In the genomic region with DNA sequence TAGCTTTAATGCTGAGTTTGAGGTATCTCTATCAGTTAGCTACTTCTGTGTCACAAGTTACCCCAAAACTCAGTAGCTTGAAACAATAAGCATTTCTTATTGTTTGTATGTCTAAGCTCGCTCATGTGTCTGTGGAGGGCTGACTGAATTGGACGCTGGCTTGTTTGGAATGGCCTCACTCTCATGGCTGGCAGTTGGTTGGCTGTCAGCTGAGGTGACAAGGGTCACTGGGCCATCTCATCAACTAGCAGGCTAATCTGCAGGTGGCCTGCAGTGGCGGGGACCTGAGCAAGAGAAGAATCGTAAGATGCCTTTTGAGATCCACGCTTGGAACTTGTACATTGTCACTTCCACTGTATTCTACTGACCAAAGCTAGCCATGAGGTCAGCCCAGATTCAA, we compare ENCODE assay signal across 38 cellular contexts. TPM values are rescaled to one million over a fixed set of nuclear protein-coding genes. Genes with fewer than 3 reads are reported as not detected.
"Had no signal": no experiment of that assay in that cellular context is flagged by ENCODE, and none has a peak within 500 bp of the region (broad histone marks: within the 10 kb centered on the region; RNA-seq: fewer than 3 reads in every experiment).

No MANE protein-coding gene starts in this region.

- H3K9me3 ChIP-seq: ascending aorta, body of pancreas, breast epithelium had no signal

- H3K36me3 ChIP-seq: ascending aorta, brain microvascular endothelial cell, breast epithelium had no signal

- H3K27me3 ChIP-seq: ascending aorta, body of pancreas, brain microvascular endothelial cell had no signal

- H3K4me1 ChIP-seq: ascending aorta, body of pancreas, breast epithelium had no signal

- H3K9me3 Mint-ChIP-seq: activated B cell treated with CpG ODN at 0.5 μM for 24 hours; activated CD4-positive, alpha-beta memory T cell treated with anti-CD3 and anti-CD28 coated beads for 36 hours; activated CD4-positive, alpha-beta T cell treated with anti-CD3 and anti-CD28 coated beads, Interleukin-2, amount 10 ng/mL, durations not matched to agents 24 days and 14 days; activated naive CD4-positive, alpha-beta T cell treated with anti-CD3 and anti-CD28 coated beads, Interleukin-2, amount 10 ng/mL, durations not matched to agents 7 days and 5 days; activated naive CD4-positive, alpha-beta T cell treated with anti-CD3 and anti-CD28 coated beads, Interleukin-2, amount 50 U/mL, for 24 hours; activated naive CD8-positive, alpha-beta T cell treated with anti-CD3 and anti-CD28 coated beads, Interleukin-2, amount 10 ng/mL, durations not matched to agents 7 days and 5 days; activated naive CD8-positive, alpha-beta T cell treated with anti-CD3 and anti-CD28 coated beads, Interleukin-2, amount 50 U/mL, for 24 hours; activated T-cell treated with anti-CD3 and anti-CD28 coated beads, Interleukin-2, amount 50 U/mL, for 24 hours; activated T-helper 2 cell treated with anti-CD3 and anti-CD28 coated beads, Interferon-gamma antibody, Interleukin-2, Interleukin-4, amounts not matched to agents 10 μg/mL and 5 μg/mL and 100 μg/mL, durations not matched to agents 14 hours and 24 hours and 36 hours; T-helper 1 cell treated with Interleukin-12 subunit alpha and Interleukin-12 subunit beta and Interleukin-4 antibody, amounts not matched to agents 30 μg/mL and 1 μg/mL, for 36 hours; T-helper 2 cell treated with Interferon-gamma antibody and Interleukin-4, amounts not matched to agents 5 μg/mL and 100 μg/mL, for 36 hours had no signal

- DNase-seq: activated B cell treated with CpG ODN at 0.5 μM for 24 hours; activated CD4-positive, alpha-beta memory T cell treated with anti-CD3 and anti-CD28 coated beads for 36 hours; activated CD4-positive, alpha-beta T cell treated with anti-CD3 and anti-CD28 coated beads for 4 hours; activated CD4-positive, alpha-beta T cell treated with anti-CD3 and anti-CD28 coated beads, Interleukin-2, amount 10 ng/mL, durations not matched to agents 24 days and 14 days; activated CD4-positive, alpha-beta T cell treated with anti-CD3 and anti-CD28 coated beads, Interleukin-2, amount 50 U/mL, for 1 hour; activated CD4-positive, alpha-beta T cell treated with anti-CD3 and anti-CD28 coated beads, Interleukin-2, amount 50 U/mL, for 4 hours; activated CD4-positive, CD25-positive, alpha-beta regulatory T cell treated with anti-CD3 and anti-CD28 coated beads, Interleukin-2, amount 50 U/mL, for 72 hours; activated CD8-positive, alpha-beta memory T cell treated with anti-CD3 and anti-CD28 coated beads for 24 hours; activated CD8-positive, alpha-beta memory T cell treated with anti-CD3 and anti-CD28 coated beads, Interleukin-2, amount 10 ng/mL, durations not matched to agents 7 days and 5 days; activated CD8-positive, alpha-beta memory T cell treated with anti-CD3 and anti-CD28 coated beads, Interleukin-2, amount 50 U/mL, for 48 hours; activated CD8-positive, alpha-beta T cell treated with anti-CD3 and anti-CD28 coated beads, Interleukin-2, amount 10 ng/mL, durations not matched to agents 7 days and 5 days; activated effector memory CD4-positive, alpha-beta T cell treated with Interleukin-2 at 50 U/mL for 16 hours; activated gamma-delta T cell; activated naive CD4-positive, alpha-beta T cell treated with anti-CD3 and anti-CD28 coated beads, Interleukin-2, amount 10 ng/mL, durations not matched to agents 7 days and 5 days; activated naive CD4-positive, alpha-beta T cell treated with Interleukin-2 at 50 U/mL for 16 hours; activated naive CD8-positive, alpha-beta T cell treated with anti-CD3 and anti-CD28 coated beads, Interleukin-2, amount 10 ng/mL, durations not matched to agents 7 days and 5 days; activated naive CD8-positive, alpha-beta T cell treated with anti-CD3 and anti-CD28 coated beads, Interleukin-2, amount 50 U/mL, for 24 hours; activated T-cell treated with anti-CD3 and anti-CD28 coated beads, Interleukin-2, amount 50 U/mL, for 24 hours; activated T-cell treated with anti-CD3 and anti-CD28 coated beads, Interleukin-2, amount 50 U/mL, for 48 hours; amygdala; anterior cingulate cortex; body of pancreas; brain microvascular endothelial cell; central memory CD4-positive, alpha-beta T cell; T-helper 1 cell; T-helper 2 cell; T-helper 9 cell had no signal

- H3K4me3 ChIP-seq: ascending aorta, body of pancreas, breast epithelium had no signal

- FAIRE-seq: TTC549 had no signal

- H3K27ac ChIP-seq: ascending aorta, body of pancreas, brain microvascular endothelial cell, breast epithelium, VCaP had no signal

- ATAC-seq: activated CD8-positive, alpha-beta memory T cell treated with anti-CD3 and anti-CD28 coated beads, Interleukin-2, amount 10 ng/mL, durations not matched to agents 7 days and 5 days; activated CD8-positive, alpha-beta T cell treated with anti-CD3 and anti-CD28 coated beads, Interleukin-2, amount 10 ng/mL, durations not matched to agents 7 days and 5 days; activated naive CD8-positive, alpha-beta T cell treated with anti-CD3 and anti-CD28 coated beads, Interleukin-2, amount 50 U/mL, for 24 hours; body of pancreas had no signal

- H3K4me3 Mint-ChIP-seq: activated B cell treated with CpG ODN at 0.5 μM for 24 hours; activated CD4-positive, alpha-beta memory T cell treated with anti-CD3 and anti-CD28 coated beads for 36 hours; activated CD4-positive, alpha-beta T cell treated with anti-CD3 and anti-CD28 coated beads, Interleukin-2, amount 10 ng/mL, durations not matched to agents 24 days and 14 days; activated CD8-positive, alpha-beta memory T cell treated with anti-CD3 and anti-CD28 coated beads, Interleukin-2, amount 10 ng/mL, durations not matched to agents 7 days and 5 days; activated CD8-positive, alpha-beta T cell treated with anti-CD3 and anti-CD28 coated beads, Interleukin-2, amount 10 ng/mL, durations not matched to agents 7 days and 5 days; activated naive CD4-positive, alpha-beta T cell treated with anti-CD3 and anti-CD28 coated beads, Interleukin-2, amount 10 ng/mL, durations not matched to agents 7 days and 5 days; activated naive CD4-positive, alpha-beta T cell treated with anti-CD3 and anti-CD28 coated beads, Interleukin-2, amount 50 U/mL, for 24 hours; activated naive CD8-positive, alpha-beta T cell; activated naive CD8-positive, alpha-beta T cell treated with anti-CD3 and anti-CD28 coated beads, Interleukin-2, amount 10 ng/mL, durations not matched to agents 7 days and 5 days; activated naive CD8-positive, alpha-beta T cell treated with anti-CD3 and anti-CD28 coated beads, Interleukin-2, amount 50 U/mL, for 24 hours; activated T-cell treated with anti-CD3 and anti-CD28 coated beads, Interleukin-2, amount 50 U/mL, for 24 hours; T-helper 1 cell treated with Interleukin-12 subunit alpha and Interleukin-12 subunit beta and Interleukin-4 antibody, amounts not matched to agents 30 μg/mL and 1 μg/mL, for 36 hours; T-helper 2 cell treated with Interferon-gamma antibody and Interleukin-4, amounts not matched to agents 5 μg/mL and 100 μg/mL, for 36 hours had no signal

- H3K4me1 Mint-ChIP-seq: activated B cell treated with CpG ODN at 0.5 μM for 24 hours; activated CD4-positive, alpha-beta T cell treated with anti-CD3 and anti-CD28 coated beads, Interleukin-2, amount 10 ng/mL, durations not matched to agents 24 days and 14 days; activated CD8-positive, alpha-beta memory T cell treated with anti-CD3 and anti-CD28 coated beads, Interleukin-2, amount 10 ng/mL, durations not matched to agents 7 days and 5 days; activated naive CD4-positive, alpha-beta T cell treated with anti-CD3 and anti-CD28 coated beads, Interleukin-2, amount 10 ng/mL, durations not matched to agents 7 days and 5 days; activated naive CD4-positive, alpha-beta T cell treated with anti-CD3 and anti-CD28 coated beads, Interleukin-2, amount 50 U/mL, for 24 hours; activated naive CD8-positive, alpha-beta T cell treated with anti-CD3 and anti-CD28 coated beads, Interleukin-2, amount 10 ng/mL, durations not matched to agents 7 days and 5 days; activated naive CD8-positive, alpha-beta T cell treated with anti-CD3 and anti-CD28 coated beads, Interleukin-2, amount 50 U/mL, for 24 hours had no signal

- H3K36me3 Mint-ChIP-seq: activated CD4-positive, alpha-beta memory T cell treated with anti-CD3 and anti-CD28 coated beads for 36 hours; activated CD8-positive, alpha-beta memory T cell treated with anti-CD3 and anti-CD28 coated beads, Interleukin-2, amount 10 ng/mL, durations not matched to agents 7 days and 5 days; activated naive CD4-positive, alpha-beta T cell treated with anti-CD3 and anti-CD28 coated beads, Interleukin-2, amount 10 ng/mL, durations not matched to agents 7 days and 5 days; activated naive CD4-positive, alpha-beta T cell treated with anti-CD3 and anti-CD28 coated beads, Interleukin-2, amount 50 U/mL, for 24 hours; activated naive CD8-positive, alpha-beta T cell; activated naive CD8-positive, alpha-beta T cell treated with anti-CD3 and anti-CD28 coated beads, Interleukin-2, amount 10 ng/mL, durations not matched to agents 7 days and 5 days had no signal

- H3K27ac Mint-ChIP-seq: activated B cell treated with CpG ODN at 0.5 μM for 24 hours; activated CD4-positive, alpha-beta memory T cell treated with anti-CD3 and anti-CD28 coated beads for 36 hours; activated CD4-positive, alpha-beta T cell treated with anti-CD3 and anti-CD28 coated beads, Interleukin-2, amount 10 ng/mL, durations not matched to agents 24 days and 14 days; activated CD8-positive, alpha-beta memory T cell treated with anti-CD3 and anti-CD28 coated beads, Interleukin-2, amount 10 ng/mL, durations not matched to agents 7 days and 5 days; activated CD8-positive, alpha-beta T cell treated with anti-CD3 and anti-CD28 coated beads, Interleukin-2, amount 10 ng/mL, durations not matched to agents 7 days and 5 days; activated naive CD4-positive, alpha-beta T cell treated with anti-CD3 and anti-CD28 coated beads, Interleukin-2, amount 10 ng/mL, durations not matched to agents 7 days and 5 days; activated naive CD4-positive, alpha-beta T cell treated with anti-CD3 and anti-CD28 coated beads, Interleukin-2, amount 50 U/mL, for 24 hours; activated naive CD8-positive, alpha-beta T cell; activated naive CD8-positive, alpha-beta T cell treated with anti-CD3 and anti-CD28 coated beads, Interleukin-2, amount 10 ng/mL, durations not matched to agents 7 days and 5 days; activated naive CD8-positive, alpha-beta T cell treated with anti-CD3 and anti-CD28 coated beads, Interleukin-2, amount 50 U/mL, for 24 hours; activated T-cell treated with anti-CD3 and anti-CD28 coated beads, Interleukin-2, amount 50 U/mL, for 24 hours; activated T-helper 2 cell treated with anti-CD3 and anti-CD28 coated beads, Interferon-gamma antibody, Interleukin-2, Interleukin-4, amounts not matched to agents 10 μg/mL and 5 μg/mL and 100 μg/mL, durations not matched to agents 14 hours and 24 hours and 36 hours; T-helper 1 cell treated with Interleukin-12 subunit alpha and Interleukin-12 subunit beta and Interleukin-4 antibody, amounts not matched to agents 30 μg/mL and 1 μg/mL, for 36 hours; T-helper 2 cell treated with Interferon-gamma antibody and Interleukin-4, amounts not matched to agents 5 μg/mL and 100 μg/mL, for 36 hours had no signal

RNA-seq across cellular contexts. Expression of gene DLX2, which starts 13.4 kb away (rescaled TPM):
- total RNA-seq: activated CD4-positive, alpha-beta memory T cell treated with anti-CD3 and anti-CD28 coated beads for 36 hours; activated CD8-positive, alpha-beta T cell treated with anti-CD3 and anti-CD28 coated beads, Interleukin-2, amount 10 ng/mL, durations not matched to agents 7 days and 5 days; activated naive CD8-positive, alpha-beta T cell treated with anti-CD3 and anti-CD28 coated beads, Interleukin-2, amount 10 ng/mL, durations not matched to agents 7 days and 5 days; ascending aorta; body of pancreas; cardiac septum; cerebellum had no signal

RNA-seq across cellular contexts. Expression of gene DLX1, which starts 30.8 kb away (rescaled TPM):
- total RNA-seq: activated B cell treated with CpG ODN at 0.5 μM for 24 hours; activated CD4-positive, alpha-beta memory T cell treated with anti-CD3 and anti-CD28 coated beads for 36 hours; activated CD4-positive, alpha-beta T cell treated with anti-CD3 and anti-CD28 coated beads, Interleukin-2, amount 10 ng/mL, durations not matched to agents 24 days and 14 days; activated CD8-positive, alpha-beta memory T cell treated with anti-CD3 and anti-CD28 coated beads, Interleukin-2, amount 10 ng/mL, durations not matched to agents 7 days and 5 days; activated CD8-positive, alpha-beta T cell treated with anti-CD3 and anti-CD28 coated beads, Interleukin-2, amount 10 ng/mL, durations not matched to agents 7 days and 5 days; activated naive CD8-positive, alpha-beta T cell treated with anti-CD3 and anti-CD28 coated beads, Interleukin-2, amount 10 ng/mL, durations not matched to agents 7 days and 5 days; ascending aorta; body of pancreas; cardiac septum; cerebellum had no signal
